ENCODE assay signal across 8 cellular contexts in genomic region chr4:106315968-106316772, GRCh38. TPM values are rescaled to one million over a fixed set of nuclear protein-coding genes. Genes with fewer than 3 reads are reported as not detected.
A peak's percentile ranks its signal among the peaks of the same experiment; 100 is the strongest.
DNase-seq lines count a peak whose midpoint lies in the region; ATAC-seq and TF ChIP-seq lines count a peak whose summit lies in the region.

AIMP1 (plus strand) TSS chr4:106316550; CDS start chr4:106325010, 8,460 bp downstream.
TBCK (minus strand) TSS chr4:106316209; CDS start chr4:106308960, 7,249 bp downstream.

- no peaks in the 10 kb centered on the region for H3K36me3 ChIP-seq in IMR-90 (ENCODE audit: control insufficient read depth, insufficient read depth, low read length)
- peaks cover 20% of the 10 kb centered on the region for H3K36me3 ChIP-seq in OCI-LY7 (ENCODE audit: insufficient read depth, low read length)

- H2BK5ac ChIP-seq in IMR-90 (ENCODE audit: low read depth, low read length, poor library complexity, severe bottlenecking) = peak within 1 kb of the TSS; percentile 91

- peak within 1 kb of the TSS; percentile 86 to 99 for H4K8ac ChIP-seq in IMR-90 (ENCODE audit: low read depth in 2 of 2, low read length in 2 of 2)

- H2BK120ac ChIP-seq in IMR-90 (ENCODE audit: low read depth, low read length) = peak within 1 kb of the TSS; percentile 91

- peak within 1 kb of the TSS; percentile 66; the same call in 1 of the 2 replicates for H2BK20ac ChIP-seq in IMR-90 (ENCODE audit: low read depth, low read length)

- no peaks in the 10 kb centered on the region for H4K20me1 ChIP-seq in IMR-90 (ENCODE audit: insufficient read depth, low read length)
- H4K20me1 ChIP-seq in OCI-LY7 (ENCODE audit: insufficient read depth, low read length) = peaks cover 12% of the 10 kb centered on the region; the same call in 1 of the 2 replicates

- peak within 1 kb of the TSS; percentile 98 for H4K91ac ChIP-seq in IMR-90 (ENCODE audit: insufficient read depth, low read depth, low read length)

- H3K9me3 ChIP-seq in IMR-90 (ENCODE audit: control insufficient read depth, insufficient read depth, low read length) = no peaks in the 10 kb centered on the region
- peaks cover 6% of the 10 kb centered on the region; the same call in 1 of the 2 replicates for H3K9me3 ChIP-seq in OCI-LY7 (ENCODE audit: low read length)
- no peaks in the 10 kb centered on the region for H3K9me3 ChIP-seq in mononuclear cell (ENCODE audit: low read depth, low read length)

- ATAC-seq in GM21529 (IDR thresholded peaks at IDR 0.05; ENCODE audit: unreplicated experiment) (peak; percentile 86), IMR-90 (ENCODE audit: low read depth) (peak; percentile 95)

- H3K9ac ChIP-seq in IMR-90 (ENCODE audit: low read depth, low read length) = peak within 1 kb of the TSS; percentile 91

- peak within 1 kb of the TSS; percentile 98 for H3K23ac ChIP-seq in IMR-90 (ENCODE audit: low read depth, low read length)

- POLR2A ChIA-PET in IMR-90 (lab: Charles Lee; ENCODE audit: unreplicated experiment) = no interaction called here
- POLR2A ChIA-PET in OCI-LY7 (lab: Charles Lee) = interaction anchor here (0.5 to 1.3 kb wide), 10 partner anchors 11 to 1403 kb away, joined by 3 to 6 read pairs (median 4); no protein-coding TSS in a partner anchor

- in situ Hi-C loops in IMR-90 (cut with MboI; ENCODE audit: low sequenced_read_pairs) = no loop called here

- peak within 1 kb of the TSS; percentile 90 for H3K56ac ChIP-seq in IMR-90 (ENCODE audit: extremely low read depth, insufficient read depth, low read length)

- peak within 1 kb of the TSS; percentile 99 for H2AK9ac ChIP-seq in IMR-90 (replicated peaks; ENCODE audit: low read depth, low read length, poor library complexity)

- TF ChIP-seq CTCF in IMR-90 (conservative IDR thresholded peaks at IDR 0.05; ENCODE audit: low read depth, low read length) (no peak), OCI-LY7 (conservative IDR thresholded peaks at IDR 0.05; ENCODE audit: low read length) (no peak)

- H3K4me1 ChIP-seq in IMR-90 (ENCODE audit: control insufficient read depth, insufficient read depth, low read length) (peaks cover 1% of the 10 kb centered on the region; the same call in 1 of the 2 replicates), OCI-LY7 (ENCODE audit: insufficient read depth, low read length, poor library complexity, severe bottlenecking) (peaks cover 24% of the 10 kb centered on the region), mononuclear cell (ENCODE audit: insufficient read depth, low read length) (peaks cover 24% of the 10 kb centered on the region)

- no peak for TF ChIP-seq RAD21 in IMR-90 (IDR thresholded peaks at IDR 0.05; ENCODE audit: low read length)

- H3K79me1 ChIP-seq in IMR-90 (ENCODE audit: low read depth in 1 of 2, low read length in 2 of 2) = peaks cover 16 to 26% of the 10 kb centered on the region in 2 experiments; a peak in 3 of 4 replicates

- H3K9me2 ChIP-seq in OCI-LY7 (ENCODE audit: insufficient read depth, low read length) = no peaks in the 10 kb centered on the region

- H3K4me3 ChIP-seq in IMR-90 (ENCODE audit: insufficient read depth, low read depth, low read length) = peak within 1 kb of the TSS; percentile 70
- peak within 1 kb of the TSS; percentile 92 for H3K4me3 ChIP-seq in OCI-LY7 (ENCODE audit: low read depth, low read length, poor library complexity, severe bottlenecking)
- peak within 1 kb of the TSS; percentile 79 for H3K4me3 ChIP-seq in mononuclear cell (ENCODE audit: low read length)

- H3K27ac ChIP-seq in IMR-90 (ENCODE audit: insufficient read depth, low read length) (peak within 1 kb of the TSS; percentile 86), OCI-LY7 (ENCODE audit: low read depth, low read length, poor library complexity, severe bottlenecking) (peak within 1 kb of the TSS; percentile 75), epithelial cell of prostate (peak within 1 kb of the TSS; percentile 91)

- H3K14ac ChIP-seq in IMR-90 (replicated peaks; ENCODE audit: low read depth, low read length) = peak within 1 kb of the TSS; percentile 97

- H3K4me2 ChIP-seq in IMR-90 (ENCODE audit: low read depth, low read length) = peak within 1 kb of the TSS; percentile 98
- peak within 1 kb of the TSS; percentile 92 for H3K4me2 ChIP-seq in OCI-LY7 (ENCODE audit: low read length)

- H2AFZ ChIP-seq in IMR-90 (replicated peaks; ENCODE audit: low read length, poor library complexity) = peak within 1 kb of the TSS; percentile 96
- H2AFZ ChIP-seq in OCI-LY7 (ENCODE audit: low read length) = peak within 1 kb of the TSS; percentile 91

- peak within 1 kb of the TSS; percentile 84 for H2AK5ac ChIP-seq in IMR-90 (ENCODE audit: low read depth, low read length)

- H3K9me1 ChIP-seq in IMR-90 (ENCODE audit: insufficient read depth, low read length) = no peaks in the 10 kb centered on the region

- BruUV-seq in IMR-90 (replicated peaks; lab: Mats Ljungman, UMichigan) (no TSS peak), OCI-LY7 (replicated peaks; lab: Mats Ljungman, UMichigan) (no TSS peak)

- H3K79me2 ChIP-seq in OCI-LY7 (ENCODE audit: insufficient read depth, low read depth, low read length) = peaks cover 75% of the 10 kb centered on the region

- CTCF ChIA-PET in IMR-90 (lab: Yijun Ruan, JAX) = interaction anchor here (1.0 to 1.9 kb wide), 2 partner anchors 50 to 53 kb away, joined by 5 to 6 read pairs; no protein-coding TSS in a partner anchor
- CTCF ChIA-PET in OCI-LY7 (lab: Charles Lee; ENCODE audit: unreplicated experiment) = interaction anchor here (0.5 kb wide), 1 partner anchor 842 kb away, joined by 3 read pairs; the partner anchor contains the start of gene PPA2

- H3K18ac ChIP-seq in IMR-90 (ENCODE audit: low read depth, low read length) = peak within 1 kb of the TSS; percentile 90

- WGBS in IMR-90 (ENCODE audit: extremely low coverage in 2 of 2, insufficient read length in 1 of 2), 2 experiments = 0% methylated on average over 4 of the region's 44 CpGs; no CpG with 5 or more reads in 1 of the 2 experiments

- H2BK15ac ChIP-seq in IMR-90 (ENCODE audit: low read depth, low read length) = peak within 1 kb of the TSS; percentile 63; the same call in 1 of the 3 replicates

- H3K27me3 ChIP-seq in IMR-90 (ENCODE audit: control insufficient read depth, insufficient read depth, low read length) = no peaks in the 10 kb centered on the region
- H3K27me3 ChIP-seq in mononuclear cell (ENCODE audit: insufficient read depth, low read length) = no peaks in the 10 kb centered on the region

- DNase-seq in DMS114 treated with DMSO at 0.1 percent for 48 hours (lab: John Stamatoyannopoulos, UW; ENCODE audit: unreplicated experiment) (peak; percentile 73), IMR-90 (peak; percentile 90), OCI-LY7 (ENCODE audit: low spot score) (peak; percentile 92), activated T-cell treated with anti-CD3 and anti-CD28 coated beads for 24 hours (ENCODE audit: low read depth) (peak; percentile 86), epithelial cell of prostate (ENCODE audit: low read depth, low spot score) (peak; percentile 58)
- DNase-seq in stimulated activated CD8-positive, alpha-beta memory T cell treated with anti-CD3 and anti-CD28 coated beads, Interleukin-4, amount 100 ng/mL, for 1 hour (ENCODE audit: low read depth in 2 of 2, low spot score in 1 of 2) = peak; percentile 71 to 74

- peak; percentile 88 for TF ChIP-seq POLR2A in IMR-90 (IDR thresholded peaks at IDR 0.05; ENCODE audit: low read depth, low read length)

- H4K5ac ChIP-seq in IMR-90 (ENCODE audit: low read depth, low read length) = peak within 1 kb of the TSS; percentile 85

- intact Hi-C loops in IMR-90 (cut with micrococcal nuclease) (loop anchor here (5.0 kb wide), 1 partner anchor 49 kb away; no protein-coding TSS in a partner anchor), OCI-LY7 (cut with micrococcal nuclease; ENCODE audit: unreplicated experiment) (loop anchor here (5.0 to 10.0 kb wide), 4 partner anchors 601 to 1619 kb away; partner anchors contain the start of genes CYP2U1, PAPSS1 and PPA2)

- peak within 1 kb of the TSS; percentile 95 for H3K4ac ChIP-seq in IMR-90 (ENCODE audit: low read depth, low read length)

- dilution Hi-C loops in IMR-90 (cut with HindIII; ENCODE audit: low sequenced_read_pairs, unreplicated experiment) = no loop called here

TF ChIP-seq in IMR-90, 13 proteins besides CTCF, POLR2A, EP300 and RAD21 (continues in another document):
- TF ChIP-seq RCOR1 (IDR thresholded peaks at IDR 0.05; ENCODE audit: insufficient replicate concordance, low read length) = no peak
- TF ChIP-seq ELK1 (IDR thresholded peaks at IDR 0.05; ENCODE audit: borderline replicate concordance, low read depth, low read length) = no peak
- peak; percentile 50; the same call in 1 of the 2 replicates for TF ChIP-seq MAZ (IDR thresholded peaks at IDR 0.05; ENCODE audit: borderline replicate concordance, low read depth, low read length)
- no peak for TF ChIP-seq MAFK (IDR thresholded peaks at IDR 0.05; ENCODE audit: low read depth, low read length)
- peak; percentile 96 for TF ChIP-seq MXI1 (IDR thresholded peaks at IDR 0.05; ENCODE audit: borderline replicate concordance, low read depth, low read length)
- no peak for TF ChIP-seq CEBPB (IDR thresholded peaks at IDR 0.05; ENCODE audit: low read depth, low read length)
- TF ChIP-seq CHD1 (IDR thresholded peaks at IDR 0.05; ENCODE audit: low read depth, low read length) = 0 out of 2 replicates have a peak, but pooled peaks have one; percentile 34
- no peak for TF ChIP-seq RFX5 (IDR thresholded peaks at IDR 0.05; ENCODE audit: low read depth, low read length)

RNA-seq across cellular contexts. Expression of gene AIMP1, which starts in this region (rescaled TPM):
- total RNA-seq in IMR-90 (2012; rRNA removed) (11.8 and 27.5 TPM in 2 replicates), OCI-LY7 (2022) (51.7 and 54.9 TPM in 2 replicates), mononuclear cell (51.4 TPM)
- polyA plus RNA-seq in IMR-90 (2012; rRNA removed) = 18.2 and 21.4 TPM in 2 replicates
- 1.2 and 1.8 TPM in 2 replicates for polyA plus RNA-seq in IMR-90 (2012; cell fraction: cytosol; rRNA removed)
- polyA plus RNA-seq in IMR-90 (2012; cell fraction: nucleus; rRNA removed; ENCODE audit: low replicate concordance) = 0.78 and 10.8 TPM in 2 replicates
- 17.4 and 26.7 TPM in 2 replicates for total RNA-seq in OCI-LY7 (2014; rRNA removed; shearing (Covaris generic))

RNA-seq across cellular contexts. Expression of gene TBCK, which starts in this region (rescaled TPM):
- total RNA-seq in IMR-90 (2012; rRNA removed) = 29.9 and 30.3 TPM in 2 replicates
- polyA plus RNA-seq in IMR-90 (2012; rRNA removed) = 10.2 and 10.7 TPM in 2 replicates
- polyA plus RNA-seq in IMR-90 (2012; cell fraction: cytosol; rRNA removed) = 3.5 and 11.9 TPM in 2 replicates
- 5.6 and 37.5 TPM in 2 replicates for polyA plus RNA-seq in IMR-90 (2012; cell fraction: nucleus; rRNA removed; ENCODE audit: low replicate concordance)
- 30.2 and 46.5 TPM in 2 replicates for total RNA-seq in OCI-LY7 (2014; rRNA removed; shearing (Covaris generic))
- total RNA-seq in OCI-LY7 (2022) = 46.9 and 47.1 TPM in 2 replicates
- total RNA-seq in mononuclear cell = 31.7 TPM

Comparison
In these comparisons a context has a peak if more than half of its experiments do, and no peak if none do; other contexts are left out.
1. Peak in every context shown above with its lines: DNase-seq, ATAC-seq, H3K4me3 ChIP-seq and H3K27ac ChIP-seq.